ENCODE assay signal across 13 cellular contexts in the genomic region with DNA sequence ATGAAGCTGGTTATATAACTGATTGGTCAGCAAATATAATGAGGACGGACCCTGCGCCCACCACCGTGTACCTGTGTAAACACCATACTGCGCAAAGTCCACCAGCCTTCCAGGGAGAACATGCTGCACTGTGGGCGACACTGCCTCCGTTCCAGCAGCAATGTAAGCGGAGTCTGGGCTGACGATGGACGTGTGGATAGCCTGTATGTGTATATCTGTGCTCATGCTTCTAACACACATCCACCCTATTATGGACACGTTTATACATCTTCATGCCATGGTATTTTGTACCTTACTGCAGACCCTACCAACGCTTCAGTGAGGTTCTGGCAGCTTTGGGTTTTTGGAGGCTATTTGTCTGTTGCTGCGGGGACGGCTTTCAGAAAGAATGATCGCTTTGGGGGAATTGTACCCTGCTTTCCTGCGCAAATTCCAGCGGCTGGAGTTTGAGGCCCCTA. TPM values are rescaled to one million over a fixed set of nuclear protein-coding genes. Genes with fewer than 3 reads are reported as not detected.
A peak's percentile ranks its signal among the peaks of the same experiment; 100 is the strongest.
DNase-seq lines count a peak whose midpoint lies in the region; ATAC-seq and TF ChIP-seq lines count a peak whose summit lies in the region.
"Had no signal": no experiment of that assay in that cellular context is flagged by ENCODE, and none has a peak within 500 bp of the region (broad histone marks: within the 10 kb centered on the region; RNA-seq: fewer than 3 reads in every experiment).

No MANE protein-coding gene starts in this region.

- POLR2A ChIA-PET in Panc1 (lab: Charles Lee), result no interaction called here

- H3K27ac Mint-ChIP-seq in CD4-positive, CD25-positive, alpha-beta regulatory T cell, result peak overlapping the region; percentile 25 to 93 (median 46)
- H3K27ac Mint-ChIP-seq in immature natural killer cell, result peak overlapping the region in 5 of 6 donors; percentile 8 to 86 (median 19)

- WGBS in suprapubic skin, result 97% methylated on average over 16 of the region's 16 CpGs

- no peaks in the 10 kb centered on the region for H3K9me3 ChIP-seq in CD4-positive, CD25-positive, alpha-beta regulatory T cell (ENCODE audit: control insufficient read depth in 2 of 2, low read length in 2 of 2)
- H3K9me3 ChIP-seq in Panc1 (ENCODE audit: control insufficient read depth, insufficient read depth, low read depth, low read length), result no peaks in the 10 kb centered on the region
- H3K9me3 ChIP-seq in suprapubic skin, result no peaks in the 10 kb centered on the region
- H3K9me3 ChIP-seq: esophagus squamous epithelium had no signal

- intact Hi-C loops in Panc1 (cut with micrococcal nuclease; ENCODE audit: unreplicated experiment), result no loop called here

- TF ChIP-seq CTCF in Panc1 (IDR thresholded peaks at IDR 0.05), result no peak
- TF ChIP-seq CTCF in suprapubic skin (IDR thresholded peaks at IDR 0.05), result no peak

- no peak for TF ChIP-seq EP300 in suprapubic skin (IDR thresholded peaks at IDR 0.05)

- no peak overlapping the region for H3K4me3 ChIP-seq in CD4-positive, CD25-positive, alpha-beta regulatory T cell (ENCODE audit: low read depth, low read length)
- no peak overlapping the region for H3K4me3 ChIP-seq in Panc1 (ENCODE audit: low read depth in 2 of 2, low read length in 2 of 2)
- no peak overlapping the region for H3K4me3 ChIP-seq in suprapubic skin

- H3K9me3 Mint-ChIP-seq in CD4-positive, CD25-positive, alpha-beta regulatory T cell, result no peaks in the 10 kb centered on the region
- H3K9me3 Mint-ChIP-seq in immature natural killer cell, result peaks cover 0 to 1% (median 0%) of the 10 kb centered on the region in 6 donors

- no peaks in the 10 kb centered on the region for H3K27me3 ChIP-seq in CD4-positive, CD25-positive, alpha-beta regulatory T cell (ENCODE audit: control insufficient read depth, insufficient read depth, low read length)
- H3K27me3 ChIP-seq in Panc1 (ENCODE audit: control insufficient read depth, insufficient read depth, low read length) (no peaks in the 10 kb centered on the region), suprapubic skin (no peaks in the 10 kb centered on the region)
- H3K27me3 ChIP-seq: esophagus squamous epithelium had no signal

- peak; percentile 45 for DNase-seq in DMS53 (lab: John Stamatoyannopoulos, UW)
- no peak for DNase-seq in DMS53 treated with DMSO at 0.1 percent for 48 hours (lab: John Stamatoyannopoulos, UW; ENCODE audit: unreplicated experiment)
- no peak for DNase-seq in CD4-positive, CD25-positive, alpha-beta regulatory T cell
- no peak for DNase-seq in Panc1 (ENCODE audit: low read depth, low spot score)
- no peak for DNase-seq in immature natural killer cell
- no peak for DNase-seq in suprapubic skin (ENCODE audit: low spot score in 2 of 2)
- no peak for DNase-seq in AG08396 (ENCODE audit: low spot score)
- DNase-seq: 8988T, esophagus squamous epithelium, head of caudate nucleus, NCI-H2081, substantia nigra had no signal

- in situ Hi-C loops in Panc1 (cut with HindIII; ENCODE audit: low pct_unique_long_range_greater_than_20kb, low sequenced_read_pairs), result no loop called here

- peaks cover 23% of the 10 kb centered on the region for H3K4me1 ChIP-seq in CD4-positive, CD25-positive, alpha-beta regulatory T cell (ENCODE audit: control insufficient read depth, insufficient read depth, low read length, poor library complexity, severe bottlenecking)
- H3K4me1 ChIP-seq in Panc1 (ENCODE audit: control insufficient read depth, insufficient read depth, low read length) (no peaks in the 10 kb centered on the region; the same call in 1 of the 2 replicates), suprapubic skin (peaks cover 42% of the 10 kb centered on the region)

- BruUV-seq in Panc1 (replicated peaks; lab: Mats Ljungman, UMichigan), result TSS peak; percentile 83

- H3K36me3 ChIP-seq in CD4-positive, CD25-positive, alpha-beta regulatory T cell (ENCODE audit: control insufficient read depth, insufficient read depth, low read length), result no peaks in the 10 kb centered on the region
- H3K36me3 ChIP-seq in Panc1 (ENCODE audit: control insufficient read depth, insufficient read depth, low read length) (no peaks in the 10 kb centered on the region), suprapubic skin (no peaks in the 10 kb centered on the region)
- H3K36me3 ChIP-seq: esophagus squamous epithelium had no signal

- no peaks in the 10 kb centered on the region for H3K27me3 Mint-ChIP-seq in CD4-positive, CD25-positive, alpha-beta regulatory T cell
- H3K27me3 Mint-ChIP-seq in immature natural killer cell (ENCODE audit: low read depth in 3 of 3), result peaks cover 0 to 3% (median 2%) of the 10 kb centered on the region in 3 donors

- no peak for TF ChIP-seq POLR2A in suprapubic skin (IDR thresholded peaks at IDR 0.05)

- CTCF ChIA-PET in Panc1 (lab: Charles Lee), result no interaction called here

- no peak overlapping the region for H3K27ac ChIP-seq in CD4-positive, CD25-positive, alpha-beta regulatory T cell (ENCODE audit: insufficient read depth, low read length, poor library complexity, severe bottlenecking)
- H3K27ac ChIP-seq in Panc1 (ENCODE audit: low read length) (no peak overlapping the region), suprapubic skin (no peak overlapping the region)

- no peaks in the 10 kb centered on the region for H3K36me3 Mint-ChIP-seq in CD4-positive, CD25-positive, alpha-beta regulatory T cell
- no peaks in the 10 kb centered on the region for H3K36me3 Mint-ChIP-seq in immature natural killer cell

- H3K4me1 Mint-ChIP-seq in CD4-positive, CD25-positive, alpha-beta regulatory T cell, result peaks cover 21 to 48% (median 38%) of the 10 kb centered on the region in 4 donors
- H3K4me1 Mint-ChIP-seq in immature natural killer cell, result peaks cover 29 to 48% of the 10 kb centered on the region in 2 donors

- ATAC-seq in CD4-positive, CD25-positive, alpha-beta regulatory T cell (ENCODE audit: low read depth in 2 of 2), result no peak
- no peak for ATAC-seq in Panc1
- no peak for ATAC-seq in HG03097 (IDR thresholded peaks at IDR 0.05; ENCODE audit: low FRiP score, unreplicated experiment)

- H3K4me3 Mint-ChIP-seq in CD4-positive, CD25-positive, alpha-beta regulatory T cell, result peak overlapping the region; percentile 21 to 99 (median 70)
- peak overlapping the region; percentile 21 to 93 (median 89) for H3K4me3 Mint-ChIP-seq in immature natural killer cell

RNA-seq across cellular contexts. Expression of gene USP18, which starts 1.4 kb away (rescaled TPM):
- 7.6 TPM for total RNA-seq in CD4-positive, CD25-positive, alpha-beta regulatory T cell
- polyA plus RNA-seq in CD4-positive, CD25-positive, alpha-beta regulatory T cell, result 10 to 100 TPM in 3 of 4 donors, 1 to 10 TPM in 1; 6.4 to 16.0 (median 12.9) TPM
- total RNA-seq in Panc1 (2021; ENCODE audit: unreplicated experiment) (10.5 TPM), suprapubic skin (1 to 10 TPM; 3.5 to 8.1 (median 5.0) TPM)
- polyA plus RNA-seq in Panc1 (2012; ENCODE audit: insufficient read length), result 8.2 TPM
- 10 to 100 TPM; 13.1 to 25.5 (median 16.9) TPM for polyA plus RNA-seq in immature natural killer cell

RNA-seq across cellular contexts. Expression of gene TUBA8, which starts 37.9 kb away (rescaled TPM):
- 2.3 TPM for total RNA-seq in CD4-positive, CD25-positive, alpha-beta regulatory T cell
- under 1 TPM; 0.15 to 0.37 (median 0.29) TPM for polyA plus RNA-seq in CD4-positive, CD25-positive, alpha-beta regulatory T cell
- total RNA-seq in Panc1 (2021; ENCODE audit: unreplicated experiment) (1.3 TPM), suprapubic skin (1 to 10 TPM; 1.7 to 7.1 (median 2.6) TPM)
- polyA plus RNA-seq in Panc1 (2012; ENCODE audit: insufficient read length), result 2.4 TPM
- polyA plus RNA-seq in immature natural killer cell, result 1 to 10 TPM in 2 of 3 donors, not detected in 1; 2.2 to 2.9 TPM
